2 cellular contexts compared by ENCODE assay signal in the genomic region with DNA sequence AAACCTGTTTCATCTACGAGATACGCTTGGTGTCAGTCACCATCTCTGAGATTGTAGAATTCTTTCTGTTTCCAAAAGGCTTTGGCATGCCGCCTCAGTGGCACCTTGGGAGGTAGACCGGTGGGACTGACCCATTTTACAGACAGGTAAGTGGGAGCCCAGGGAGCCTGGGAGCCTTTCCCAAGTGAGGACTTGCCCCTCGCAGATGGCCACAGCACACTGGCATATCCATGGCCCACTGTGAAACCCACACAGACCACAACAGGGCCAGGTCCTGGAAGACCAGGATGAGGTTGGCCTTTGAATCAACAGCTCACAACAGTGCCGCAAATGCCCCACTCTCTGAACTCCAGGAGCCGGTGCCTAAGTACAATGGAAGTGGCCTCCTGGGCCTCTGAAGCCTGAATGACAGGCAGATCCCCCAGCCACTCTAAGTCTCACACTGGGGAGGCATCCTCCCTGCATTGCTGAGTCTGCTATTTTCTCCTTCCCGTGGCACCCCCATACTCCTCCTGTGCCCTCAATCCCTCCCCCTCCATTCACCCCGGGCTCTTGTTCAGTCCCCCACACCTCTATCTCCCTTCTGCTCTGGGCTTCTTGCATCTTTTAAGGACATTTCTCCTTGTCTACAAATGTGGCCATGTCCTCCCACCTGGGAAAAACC.
TF ChIP-seq lines count a peak whose summit lies in the region.

No MANE protein-coding gene starts in this region.

TF ChIP-seq in GM23338, 12 proteins besides CTCF, POLR2A, EP300 and RAD21 (continues in another document):
- TF ChIP-seq, protein P1, sequence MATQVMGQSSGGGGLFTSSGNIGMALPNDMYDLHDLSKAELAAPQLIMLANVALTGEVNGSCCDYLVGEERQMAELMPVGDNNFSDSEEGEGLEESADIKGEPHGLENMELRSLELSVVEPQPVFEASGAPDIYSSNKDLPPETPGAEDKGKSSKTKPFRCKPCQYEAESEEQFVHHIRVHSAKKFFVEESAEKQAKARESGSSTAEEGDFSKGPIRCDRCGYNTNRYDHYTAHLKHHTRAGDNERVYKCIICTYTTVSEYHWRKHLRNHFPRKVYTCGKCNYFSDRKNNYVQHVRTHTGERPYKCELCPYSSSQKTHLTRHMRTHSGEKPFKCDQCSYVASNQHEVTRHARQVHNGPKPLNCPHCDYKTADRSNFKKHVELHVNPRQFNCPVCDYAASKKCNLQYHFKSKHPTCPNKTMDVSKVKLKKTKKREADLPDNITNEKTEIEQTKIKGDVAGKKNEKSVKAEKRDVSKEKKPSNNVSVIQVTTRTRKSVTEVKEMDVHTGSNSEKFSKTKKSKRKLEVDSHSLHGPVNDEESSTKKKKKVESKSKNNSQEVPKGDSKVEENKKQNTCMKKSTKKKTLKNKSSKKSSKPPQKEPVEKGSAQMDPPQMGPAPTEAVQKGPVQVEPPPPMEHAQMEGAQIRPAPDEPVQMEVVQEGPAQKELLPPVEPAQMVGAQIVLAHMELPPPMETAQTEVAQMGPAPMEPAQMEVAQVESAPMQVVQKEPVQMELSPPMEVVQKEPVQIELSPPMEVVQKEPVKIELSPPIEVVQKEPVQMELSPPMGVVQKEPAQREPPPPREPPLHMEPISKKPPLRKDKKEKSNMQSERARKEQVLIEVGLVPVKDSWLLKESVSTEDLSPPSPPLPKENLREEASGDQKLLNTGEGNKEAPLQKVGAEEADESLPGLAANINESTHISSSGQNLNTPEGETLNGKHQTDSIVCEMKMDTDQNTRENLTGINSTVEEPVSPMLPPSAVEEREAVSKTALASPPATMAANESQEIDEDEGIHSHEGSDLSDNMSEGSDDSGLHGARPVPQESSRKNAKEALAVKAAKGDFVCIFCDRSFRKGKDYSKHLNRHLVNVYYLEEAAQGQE (IDR thresholded peaks at IDR 0.05; ENCODE audit: unreplicated experiment) = no peak
- TF ChIP-seq CREB1 (CRISPR knock-in tag; IDR thresholded peaks at IDR 0.05; ENCODE audit: low read depth) = no peak
- no peak for TF ChIP-seq ZNF331 (CRISPR knock-in tag; IDR thresholded peaks at IDR 0.05; ENCODE audit: low read depth)
- TF ChIP-seq, protein P2, sequence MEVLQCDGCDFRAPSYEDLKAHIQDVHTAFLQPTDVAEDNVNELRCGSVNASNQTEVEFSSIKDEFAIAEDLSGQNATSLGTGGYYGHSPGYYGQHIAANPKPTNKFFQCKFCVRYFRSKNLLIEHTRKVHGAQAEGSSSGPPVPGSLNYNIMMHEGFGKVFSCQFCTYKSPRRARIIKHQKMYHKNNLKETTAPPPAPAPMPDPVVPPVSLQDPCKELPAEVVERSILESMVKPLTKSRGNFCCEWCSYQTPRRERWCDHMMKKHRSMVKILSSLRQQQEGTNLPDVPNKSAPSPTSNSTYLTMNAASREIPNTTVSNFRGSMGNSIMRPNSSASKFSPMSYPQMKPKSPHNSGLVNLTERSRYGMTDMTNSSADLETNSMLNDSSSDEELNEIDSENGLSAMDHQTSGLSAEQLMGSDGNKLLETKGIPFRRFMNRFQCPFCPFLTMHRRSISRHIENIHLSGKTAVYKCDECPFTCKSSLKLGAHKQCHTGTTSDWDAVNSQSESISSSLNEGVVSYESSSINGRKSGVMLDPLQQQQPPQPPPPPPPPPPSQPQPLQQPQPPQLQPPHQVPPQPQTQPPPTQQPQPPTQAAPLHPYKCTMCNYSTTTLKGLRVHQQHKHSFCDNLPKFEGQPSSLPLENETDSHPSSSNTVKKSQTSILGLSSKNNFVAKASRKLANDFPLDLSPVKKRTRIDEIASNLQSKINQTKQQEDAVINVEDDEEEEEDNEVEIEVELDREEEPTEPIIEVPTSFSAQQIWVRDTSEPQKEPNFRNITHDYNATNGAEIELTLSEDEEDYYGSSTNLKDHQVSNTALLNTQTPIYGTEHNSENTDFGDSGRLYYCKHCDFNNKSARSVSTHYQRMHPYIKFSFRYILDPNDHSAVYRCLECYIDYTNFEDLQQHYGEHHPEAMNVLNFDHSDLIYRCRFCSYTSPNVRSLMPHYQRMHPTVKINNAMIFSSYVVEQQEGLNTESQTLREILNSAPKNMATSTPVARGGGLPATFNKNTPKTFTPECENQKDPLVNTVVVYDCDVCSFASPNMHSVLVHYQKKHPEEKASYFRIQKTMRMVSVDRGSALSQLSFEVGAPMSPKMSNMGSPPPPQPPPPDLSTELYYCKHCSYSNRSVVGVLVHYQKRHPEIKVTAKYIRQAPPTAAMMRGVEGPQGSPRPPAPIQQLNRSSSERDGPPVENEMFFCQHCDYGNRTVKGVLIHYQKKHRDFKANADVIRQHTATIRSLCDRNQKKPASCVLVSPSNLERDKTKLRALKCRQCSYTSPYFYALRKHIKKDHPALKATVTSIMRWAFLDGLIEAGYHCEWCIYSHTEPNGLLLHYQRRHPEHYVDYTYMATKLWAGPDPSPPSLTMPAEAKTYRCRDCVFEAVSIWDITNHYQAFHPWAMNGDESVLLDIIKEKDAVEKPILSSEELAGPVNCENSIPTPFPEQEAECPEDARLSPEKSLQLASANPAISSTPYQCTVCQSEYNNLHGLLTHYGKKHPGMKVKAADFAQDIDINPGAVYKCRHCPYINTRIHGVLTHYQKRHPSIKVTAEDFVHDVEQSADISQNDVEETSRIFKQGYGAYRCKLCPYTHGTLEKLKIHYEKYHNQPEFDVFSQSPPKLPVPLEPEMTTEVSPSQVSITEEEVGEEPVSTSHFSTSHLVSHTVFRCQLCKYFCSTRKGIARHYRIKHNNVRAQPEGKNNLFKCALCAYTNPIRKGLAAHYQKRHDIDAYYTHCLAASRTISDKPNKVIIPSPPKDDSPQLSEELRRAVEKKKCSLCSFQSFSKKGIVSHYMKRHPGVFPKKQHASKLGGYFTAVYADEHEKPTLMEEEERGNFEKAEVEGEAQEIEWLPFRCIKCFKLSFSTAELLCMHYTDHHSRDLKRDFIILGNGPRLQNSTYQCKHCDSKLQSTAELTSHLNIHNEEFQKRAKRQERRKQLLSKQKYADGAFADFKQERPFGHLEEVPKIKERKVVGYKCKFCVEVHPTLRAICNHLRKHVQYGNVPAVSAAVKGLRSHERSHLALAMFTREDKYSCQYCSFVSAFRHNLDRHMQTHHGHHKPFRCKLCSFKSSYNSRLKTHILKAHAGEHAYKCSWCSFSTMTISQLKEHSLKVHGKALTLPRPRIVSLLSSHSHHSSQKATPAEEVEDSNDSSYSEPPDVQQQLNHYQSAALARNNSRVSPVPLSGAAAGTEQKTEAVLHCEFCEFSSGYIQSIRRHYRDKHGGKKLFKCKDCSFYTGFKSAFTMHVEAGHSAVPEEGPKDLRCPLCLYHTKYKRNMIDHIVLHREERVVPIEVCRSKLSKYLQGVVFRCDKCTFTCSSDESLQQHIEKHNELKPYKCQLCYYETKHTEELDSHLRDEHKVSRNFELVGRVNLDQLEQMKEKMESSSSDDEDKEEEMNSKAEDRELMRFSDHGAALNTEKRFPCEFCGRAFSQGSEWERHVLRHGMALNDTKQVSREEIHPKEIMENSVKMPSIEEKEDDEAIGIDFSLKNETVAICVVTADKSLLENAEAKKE (CRISPR knock-in tag; IDR thresholded peaks at IDR 0.05) = no peak
- no peak for TF ChIP-seq POLR2AphosphoS5 (IDR thresholded peaks at IDR 0.05; ENCODE audit: low read depth)
- no peak for TF ChIP-seq ETS1 (IDR thresholded peaks at IDR 0.05)
- no peak for TF ChIP-seq STAT1 (IDR thresholded peaks at IDR 0.05; ENCODE audit: unreplicated experiment)
- no peak for TF ChIP-seq EZH2phosphoT487 (IDR thresholded peaks at IDR 0.05; ENCODE audit: unreplicated experiment)

TF ChIP-seq in WTC11, 78 proteins besides CTCF, POLR2A, EP300 and RAD21:
- TF ChIP-seq GTF2I (CRISPR knock-in tag; conservative IDR thresholded peaks at IDR 0.05) (0 out of 2 replicates have a peak, but pooled peaks have one; percentile 60), KAT7 (CRISPR knock-in tag; IDR thresholded peaks at IDR 0.05; ENCODE audit: borderline replicate concordance) (no peak)
